Comparison of ENCODE assay signal across 17 cellular contexts in the genomic region with DNA sequence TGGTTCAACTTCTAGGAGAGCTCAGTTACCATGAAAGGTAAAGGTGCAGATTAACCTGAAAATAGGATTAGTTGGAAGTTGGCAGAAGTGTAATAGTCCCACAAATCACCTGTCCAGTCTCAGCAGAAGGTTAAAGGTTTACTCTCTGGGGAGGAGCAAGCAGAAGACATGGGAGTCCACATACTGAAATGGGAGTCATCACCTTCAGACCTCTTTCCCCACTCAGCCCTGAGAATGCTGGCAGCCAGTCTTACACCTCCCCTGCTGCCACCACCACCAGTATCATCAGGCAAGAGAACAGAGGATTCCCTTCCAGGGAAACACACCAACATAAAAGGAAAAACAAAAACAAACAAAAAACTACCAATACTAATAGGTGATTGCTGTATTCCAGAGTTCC. TPM values are rescaled to one million over a fixed set of nuclear protein-coding genes. Genes with fewer than 3 reads are reported as not detected.
"Had no signal": no experiment of that assay in that cellular context is flagged by ENCODE, and none has a peak within 500 bp of the region (broad histone marks: within the 10 kb centered on the region; RNA-seq: fewer than 3 reads in every experiment).

No MANE protein-coding gene starts in this region.

- ATAC-seq: body of pancreas; stimulated activated memory B cell treated with anti-CD40 and anti-IgM and Interleukin-4, amounts not matched to agents 10 μg/mL and 1 μg/mL and 100 μg/mL, for 72 hours had no signal

- H3K27me3 ChIP-seq: body of pancreas, upper lobe of right lung had no signal

- H3K36me3 ChIP-seq: left ventricle myocardium inferior, spleen, thoracic aorta, upper lobe of right lung had no signal

- DNase-seq: activated CD4-positive, alpha-beta T cell treated with anti-CD3 and anti-CD28 coated beads, Interleukin-2, amount 50 U/mL, for 4 hours; activated naive CD8-positive, alpha-beta T cell treated with anti-CD3 and anti-CD28 coated beads for 36 hours; central memory CD4-positive, alpha-beta T cell; left ventricle myocardium inferior; retina; upper lobe of right lung had no signal

- H3K9me3 ChIP-seq: body of pancreas, spleen, thoracic aorta, upper lobe of right lung had no signal

- H3K27ac ChIP-seq: body of pancreas, coronary artery, left ventricle myocardium inferior, spleen, thoracic aorta, upper lobe of right lung had no signal

- H3K4me3 ChIP-seq: body of pancreas, coronary artery, left ventricle myocardium inferior, spleen, thoracic aorta, upper lobe of right lung had no signal

RNA-seq across cellular contexts. Expression of a gene that starts 13.8 kb away (rescaled TPM):
- total RNA-seq: activated CD8-positive, alpha-beta memory T cell treated with anti-CD3 and anti-CD28 coated beads for 36 hours; activated naive CD8-positive, alpha-beta T cell treated with anti-CD3 and anti-CD28 coated beads for 36 hours; activated T-helper 1 cell treated with anti-CD3 and anti-CD28 coated beads, Interleukin-12 subunit alpha, Interleukin-12 subunit beta, Interleukin-2, Interleukin-4 antibody, amounts not matched to agents 30 ng/mL and 10 ng/mL and 1 ng/mL, durations not matched to agents 14 hours and 24 hours and 36 hours; body of pancreas; left ventricle myocardium inferior; mononuclear cell; occipital lobe; spleen; thoracic aorta; upper lobe of right lung had no signal
- polyA plus RNA-seq: neural cell, spleen had no signal

RNA-seq across cellular contexts. Expression of a gene that starts 48.2 kb away (rescaled TPM):
- total RNA-seq: activated CD8-positive, alpha-beta memory T cell treated with anti-CD3 and anti-CD28 coated beads for 36 hours; activated naive CD8-positive, alpha-beta T cell treated with anti-CD3 and anti-CD28 coated beads for 36 hours; activated T-helper 1 cell treated with anti-CD3 and anti-CD28 coated beads, Interleukin-12 subunit alpha, Interleukin-12 subunit beta, Interleukin-2, Interleukin-4 antibody, amounts not matched to agents 30 ng/mL and 10 ng/mL and 1 ng/mL, durations not matched to agents 14 hours and 24 hours and 36 hours; frontal cortex; mononuclear cell; occipital lobe; spleen had no signal
- polyA plus RNA-seq: neural cell had no signal
